19 cellular contexts compared by ENCODE assay signal in genomic region chr15:43920201-43920600, GRCh38.
"Had no signal": no experiment of that assay in that cellular context is flagged by ENCODE, and none has a peak within 500 bp of the region (broad histone marks: within the 10 kb centered on the region; RNA-seq: fewer than 3 reads in every experiment).

No MANE protein-coding gene starts in this region.

- H2AFZ ChIP-seq: parathyroid adenoma had no signal

- H3K4me3 ChIP-seq: colonic mucosa, gastroesophageal sphincter, prostate gland, sigmoid colon, skin epidermis, suprapubic skin, tibial artery, upper lobe of left lung, uterus had no signal

- DNase-seq: colonic mucosa; effector memory CD4-positive, alpha-beta T cell; immature natural killer cell; left colon; mesendoderm; naive B cell; occipital lobe; sigmoid colon; stimulated activated CD4-positive, alpha-beta T cell treated with anti-CD3 and anti-CD28 coated beads, Interleukin-12 subunit alpha, Interleukin-12 subunit beta, amount 100 ng/mL, for 4 hours; stimulated activated naive CD4-positive, alpha-beta T cell treated with Interleukin-2 at 50 U/mL for 16 hours; tibial artery; upper lobe of left lung; uterus had no signal

- H3K4me1 ChIP-seq: colonic mucosa, parathyroid adenoma, prostate gland, upper lobe of left lung, uterus had no signal

- ATAC-seq: esophagus mucosa, gastroesophageal sphincter, left colon had no signal

- H3K9me3 ChIP-seq: colonic mucosa, gastroesophageal sphincter, prostate gland, sigmoid colon, suprapubic skin, tibial artery, upper lobe of left lung, uterus had no signal

- H3K27ac ChIP-seq: colonic mucosa, gastroesophageal sphincter, parathyroid adenoma, prostate gland, sigmoid colon, skin epidermis, suprapubic skin, upper lobe of left lung, uterus had no signal

- H3K27me3 ChIP-seq: colonic mucosa, gastroesophageal sphincter, sigmoid colon, suprapubic skin, tibial artery, upper lobe of left lung, uterus had no signal

- H3K9ac ChIP-seq: parathyroid adenoma had no signal

- H3K79me2 ChIP-seq: parathyroid adenoma had no signal

- H3K36me3 ChIP-seq: colonic mucosa, gastroesophageal sphincter, prostate gland, sigmoid colon, suprapubic skin, tibial artery, upper lobe of left lung, uterus had no signal
